In the genomic region with DNA sequence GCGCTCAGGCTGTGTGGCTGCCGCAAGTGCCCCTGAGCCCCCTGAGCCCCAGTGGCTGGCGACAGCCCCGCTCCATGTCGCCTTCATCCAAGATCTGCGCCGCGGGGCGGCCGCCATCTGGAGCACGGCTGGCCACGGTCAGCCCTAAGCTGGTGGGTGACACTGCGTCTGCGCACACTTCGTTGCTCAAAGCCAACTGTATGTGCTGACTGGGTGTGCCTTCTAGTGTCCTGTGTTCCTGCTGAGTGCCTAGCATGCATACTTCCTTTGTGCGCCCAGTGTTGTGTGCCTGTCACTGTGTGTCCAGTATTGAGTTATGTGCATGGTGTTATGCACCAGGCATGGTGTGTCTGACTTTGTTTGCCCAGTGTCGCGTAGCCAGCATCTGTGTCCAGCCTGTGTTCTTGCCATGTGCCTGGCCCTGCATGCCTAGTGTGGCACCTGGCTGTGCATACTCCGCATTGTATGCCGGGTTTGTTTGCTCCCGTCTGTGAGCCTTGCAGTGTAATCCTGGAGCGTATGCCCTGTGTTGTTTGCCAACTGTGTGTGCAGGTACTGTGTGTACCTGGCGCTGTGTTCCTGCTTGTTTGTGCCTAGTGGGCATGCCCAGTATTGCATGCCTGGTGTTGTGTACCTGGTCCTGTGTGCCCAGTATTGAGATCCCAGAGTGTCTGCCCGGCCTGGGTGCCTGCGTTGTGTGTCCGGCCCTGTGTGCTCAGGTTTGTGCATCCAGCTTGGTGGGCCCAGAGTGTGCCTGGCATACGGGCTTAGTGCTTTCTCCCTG, we compare ENCODE assay signal across 8 cellular contexts. TPM values are rescaled to one million over a fixed set of nuclear protein-coding genes. Genes with fewer than 3 reads are reported as not detected.
DNase-seq lines count a peak whose midpoint lies in the region; ATAC-seq and TF ChIP-seq lines count a peak whose summit lies in the region.

No MANE protein-coding gene starts in this region.

- ATAC-seq in GM21619 (IDR thresholded peaks at IDR 0.05; ENCODE audit: unreplicated experiment) (no peak), GM18502 (IDR thresholded peaks at IDR 0.05; ENCODE audit: poor library complexity, unreplicated experiment) (no peak)

- H3K9ac ChIP-seq in HUES64 (ENCODE audit: low read depth, low read length) (no peak overlapping the region), adipocyte (ENCODE audit: low read length) (no peak overlapping the region), mesenchymal stem cell (ENCODE audit: low read length) (no peak overlapping the region)

- DNase-seq in adipocyte (ENCODE audit: low read depth) (peak; percentile 44), mesenchymal stem cell (no peak), GOT3 (lab: John Stamatoyannopoulos, UW) (no peak), glomerular visceral epithelial cell (ENCODE audit: extremely low spot score) (no peak)

- H3K27me3 ChIP-seq in HUES64 (ENCODE audit: insufficient read depth, low read length) = peaks cover 14% of the 10 kb centered on the region
- H3K27me3 ChIP-seq in adipocyte (replicated peaks; ENCODE audit: control insufficient read depth, insufficient read depth, low read length) = peaks cover 42% of the 10 kb centered on the region
- H3K27me3 ChIP-seq in mesenchymal stem cell (ENCODE audit: control insufficient read depth in 1 of 2, insufficient read depth in 1 of 2, low read length in 2 of 2) = peaks cover 17 to 48% of the 10 kb centered on the region in 2 experiments

- H3K4me1 ChIP-seq in HUES64 (ENCODE audit: insufficient read depth, low read length) = peaks cover 6% of the 10 kb centered on the region; the same call in 1 of the 2 replicates
- peaks cover 7% of the 10 kb centered on the region for H3K4me1 ChIP-seq in adipocyte (ENCODE audit: control insufficient read depth, insufficient read depth, low read length)
- peaks cover 6% of the 10 kb centered on the region for H3K4me1 ChIP-seq in mesenchymal stem cell (ENCODE audit: control insufficient read depth, insufficient read depth, low read depth, low read length)

- H2BK120ac ChIP-seq in mesenchymal stem cell (ENCODE audit: low read depth, low read length) = no peak overlapping the region

- WGBS in HUES64 = 88% methylated on average over 27 of the region's 27 CpGs
- 69% methylated on average over 27 of the region's 27 CpGs for WGBS in mesenchymal stem cell

- no peak overlapping the region for H2AK5ac ChIP-seq in mesenchymal stem cell (ENCODE audit: low read length, severe bottlenecking)

- no peak overlapping the region for H4K8ac ChIP-seq in mesenchymal stem cell (ENCODE audit: low read length)

- H3K18ac ChIP-seq in mesenchymal stem cell (ENCODE audit: low read depth in 1 of 2, low read length in 2 of 2) = no peak overlapping the region

- H3K9me3 ChIP-seq in HUES64 (ENCODE audit: insufficient read depth, low read depth, low read length) (no peaks in the 10 kb centered on the region), adipocyte (ENCODE audit: control insufficient read depth, low read length) (no peaks in the 10 kb centered on the region), mesenchymal stem cell (ENCODE audit: control insufficient read depth, low read length) (no peaks in the 10 kb centered on the region)

- peak overlapping the region; percentile 36 for H2AFZ ChIP-seq in mesenchymal stem cell (ENCODE audit: low read depth, low read length)

- no peaks in the 10 kb centered on the region for H3K36me3 ChIP-seq in HUES64 (ENCODE audit: insufficient read depth, low read length)
- no peaks in the 10 kb centered on the region for H3K36me3 ChIP-seq in adipocyte (ENCODE audit: control insufficient read depth, insufficient read depth, low read length, severe bottlenecking)
- no peaks in the 10 kb centered on the region for H3K36me3 ChIP-seq in mesenchymal stem cell (ENCODE audit: control insufficient read depth in 1 of 2, insufficient read depth in 2 of 2, low read depth in 1 of 2, low read length in 2 of 2)

- no peak overlapping the region for H2BK15ac ChIP-seq in mesenchymal stem cell (ENCODE audit: low read depth, poor library complexity, severe bottlenecking)

- peak overlapping the region; percentile 35 for H3K4me3 ChIP-seq in HUES64 (ENCODE audit: low read length)
- peak overlapping the region; percentile 58 for H3K4me3 ChIP-seq in adipocyte (ENCODE audit: low read length)
- H3K4me3 ChIP-seq in mesenchymal stem cell (ENCODE audit: insufficient read depth in 1 of 2, low read depth in 1 of 2, low read length in 2 of 2) = peak overlapping the region in 1 of 2 experiments; percentile 64

- H3K14ac ChIP-seq in mesenchymal stem cell (ENCODE audit: low read length in 2 of 2) = peak overlapping the region in 1 of 2 experiments; percentile 22

- no peak overlapping the region for H3K4ac ChIP-seq in mesenchymal stem cell (ENCODE audit: low read depth in 1 of 2, low read length in 2 of 2)

- no peak overlapping the region for H4K91ac ChIP-seq in mesenchymal stem cell (ENCODE audit: low read length)

- TF ChIP-seq CTCF in C4-2B (conservative IDR thresholded peaks at IDR 0.05) = no peak; the same call in none of the 2 replicates

- H2BK12ac ChIP-seq in mesenchymal stem cell (ENCODE audit: low read length in 2 of 2) = no peak overlapping the region

- H3K23ac ChIP-seq in mesenchymal stem cell (ENCODE audit: low read length in 2 of 2) = no peak overlapping the region

- H3K27ac ChIP-seq in C4-2B (peak overlapping the region; percentile 62), HUES64 (ENCODE audit: low read depth, low read length) (no peak overlapping the region), mesenchymal stem cell (ENCODE audit: low read length, poor library complexity, severe bottlenecking) (no peak overlapping the region)

- no peak overlapping the region for H2BK5ac ChIP-seq in mesenchymal stem cell (ENCODE audit: low read depth, low read length, poor library complexity, severe bottlenecking)

- no peaks in the 10 kb centered on the region for H3K79me1 ChIP-seq in mesenchymal stem cell (replicated peaks; ENCODE audit: low read length, poor library complexity, severe bottlenecking)

- H3K4me2 ChIP-seq in mesenchymal stem cell (ENCODE audit: low read length, poor library complexity, severe bottlenecking) = no peak overlapping the region

RNA-seq across cellular contexts. Expression of a gene that starts 54.7 kb away (rescaled TPM):
- polyA plus RNA-seq in HUES64 (2013, experiment 1 of 2) = 3.6 TPM
- polyA plus RNA-seq in HUES64 (2013, experiment 2 of 2) = 3.5 TPM
- 0.35 TPM for polyA plus RNA-seq in mesenchymal stem cell (2013, experiment 1 of 2)
- 0.42 TPM for polyA plus RNA-seq in mesenchymal stem cell (2013, experiment 2 of 2)
